In the genomic region with DNA sequence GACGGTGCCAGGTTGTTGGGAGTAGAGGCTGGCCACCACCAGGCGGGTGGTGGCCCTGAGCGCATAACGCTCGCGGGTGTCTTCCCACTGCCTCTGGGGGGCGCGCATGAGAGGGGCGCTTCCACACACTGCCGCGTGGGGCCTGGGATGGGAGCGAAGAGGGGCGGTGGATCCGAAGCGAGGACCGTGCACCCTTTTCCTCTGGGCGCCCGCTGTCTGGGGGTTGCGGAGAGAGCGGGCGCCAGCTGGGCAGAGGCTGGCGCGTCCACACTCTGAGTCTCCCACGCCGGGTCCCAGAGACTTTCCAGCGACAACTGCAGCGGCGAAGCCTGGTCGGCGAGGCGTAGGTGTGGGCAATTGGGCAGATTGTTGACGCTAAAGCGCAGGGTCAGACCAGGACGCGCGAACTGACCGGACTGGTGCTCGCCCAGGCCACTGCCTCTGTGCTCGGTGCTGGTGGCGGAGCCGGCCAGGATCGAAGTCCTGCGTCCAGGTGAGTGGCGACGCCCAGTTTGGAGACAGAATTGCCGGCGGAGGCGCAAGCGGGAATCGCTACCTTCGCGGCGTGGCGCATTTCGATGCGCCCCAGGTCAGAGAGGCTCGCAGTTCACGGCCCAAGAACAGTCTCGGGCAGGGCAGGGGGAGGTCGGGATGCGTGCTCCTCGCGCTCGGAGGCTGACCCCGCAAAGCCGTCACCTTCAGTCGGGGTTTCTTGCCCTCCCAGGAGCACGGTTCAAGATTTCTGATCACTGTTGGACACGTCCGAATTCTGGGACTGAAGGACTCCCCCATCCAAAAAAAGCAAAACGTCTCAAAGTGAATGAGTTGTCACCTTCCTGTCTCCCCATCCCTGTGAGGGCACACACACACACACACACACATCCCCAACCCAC, we compare ENCODE assay signal across 17 cellular contexts. TPM values are rescaled to one million over a fixed set of nuclear protein-coding genes. Genes with fewer than 3 reads are reported as not detected.
"Had no signal": no experiment of that assay in that cellular context is flagged by ENCODE, and none has a peak within 500 bp of the region (broad histone marks: within the 10 kb centered on the region; RNA-seq: fewer than 3 reads in every experiment).

No MANE protein-coding gene starts in this region.

- H3K36me3 ChIP-seq: esophagus squamous epithelium, heart right ventricle, spleen had no signal

- H3K27ac ChIP-seq: esophagus squamous epithelium, heart right ventricle, spleen had no signal

- ATAC-seq: heart right ventricle; left cardiac atrium; naive thymus-derived CD8-positive, alpha-beta T cell had no signal

- H3K4me3 ChIP-seq: esophagus squamous epithelium, heart right ventricle, spleen had no signal

- DNase-seq: activated B cell treated with CpG ODN at 0.5 μM for 24 hours; activated CD4-positive, alpha-beta T cell treated with anti-CD3 and anti-CD28 coated beads for 48 hours; activated CD8-positive, alpha-beta memory T cell treated with anti-CD3 and anti-CD28 coated beads for 24 hours; activated CD8-positive, alpha-beta memory T cell treated with anti-CD3 and anti-CD28 coated beads, Interleukin-2, amount 50 U/mL, for 48 hours; activated gamma-delta T cell; activated T-cell treated with anti-CD3 and anti-CD28 coated beads, Interleukin-2, amount 50 U/mL, for 48 hours; effector CD8-positive, alpha-beta T cell; esophagus squamous epithelium; heart right ventricle; left cardiac atrium; mesenchymal stem cell; naive thymus-derived CD8-positive, alpha-beta T cell; nucleus accumbens; spleen; stimulated activated naive CD4-positive, alpha-beta T cell had no signal

- H3K9me3 ChIP-seq: esophagus squamous epithelium, heart right ventricle had no signal

RNA-seq across cellular contexts. Expression of a gene that starts 2.6 kb away (rescaled TPM):
- total RNA-seq: activated B cell treated with CpG ODN at 0.5 μM for 24 hours; left cardiac atrium; naive thymus-derived CD8-positive, alpha-beta T cell; spleen; T-helper 2 cell treated with Interferon-gamma antibody and Interleukin-4, amounts not matched to agents 100 ng/mL and 5 ng/mL, for 36 hours; ureter had no signal
